Comparison of ENCODE assay signal across 1 cellular context in genomic region chr6:127515794-127516675, GRCh38.
TF ChIP-seq lines count a peak whose summit lies in the region.

No MANE protein-coding gene starts in this region.

TF ChIP-seq in HepG2, 621 proteins besides CTCF, POLR2A, EP300 and RAD21 (continued from another document and continues in another):
- TF ChIP-seq RNF219 (CRISPR knock-in tag; IDR thresholded peaks at IDR 0.05) (no peak), TAF15 (IDR thresholded peaks at IDR 0.05; ENCODE audit: low read depth, low read length, poor library complexity, severe bottlenecking) (no peak), SNRNP70 (IDR thresholded peaks at IDR 0.05; ENCODE audit: low read depth, low read length) (no peak), ZNF710 (CRISPR knock-in tag; IDR thresholded peaks at IDR 0.05; ENCODE audit: borderline replicate concordance) (no peak; the same call in 1 of the 2 replicates), ZBTB39 (CRISPR knock-in tag; IDR thresholded peaks at IDR 0.05) (0 out of 2 replicates have a peak, but pooled peaks have one; percentile 49), HHEX (CRISPR knock-in tag; IDR thresholded peaks at IDR 0.05) (no peak), ELK4 (CRISPR knock-in tag; IDR thresholded peaks at IDR 0.05; ENCODE audit: borderline replicate concordance) (no peak), MAFF (IDR thresholded peaks at IDR 0.05; ENCODE audit: low read depth, low read length) (no peak), PAXIP1 (CRISPR knock-in tag; conservative IDR thresholded peaks at IDR 0.05) (no peak), MED13 (CRISPR knock-in tag; IDR thresholded peaks at IDR 0.05) (no peak), RNF2 (conservative IDR thresholded peaks at IDR 0.05; ENCODE audit: low read depth) (no peak), ZSCAN20 (CRISPR knock-in tag; IDR thresholded peaks at IDR 0.05; ENCODE audit: borderline replicate concordance) (peak; percentile 92), HOXD1 (CRISPR knock-in tag; IDR thresholded peaks at IDR 0.05) (peak; percentile 62; the same call in 1 of the 2 replicates), SRF (IDR thresholded peaks at IDR 0.05; ENCODE audit: low read depth, low read length) (no peak), ZSCAN31 (CRISPR knock-in tag; IDR thresholded peaks at IDR 0.05; ENCODE audit: low read depth) (peak; percentile 82), ZNF441 (CRISPR knock-in tag; IDR thresholded peaks at IDR 0.05; ENCODE audit: borderline replicate concordance) (peak; percentile 93), ZMYM3 (CRISPR knock-in tag; IDR thresholded peaks at IDR 0.05) (no peak), E2F2 (CRISPR knock-in tag; IDR thresholded peaks at IDR 0.05; ENCODE audit: borderline replicate concordance) (no peak), ZKSCAN5 (CRISPR knock-in tag; IDR thresholded peaks at IDR 0.05) (no peak), HIVEP1 (CRISPR knock-in tag; IDR thresholded peaks at IDR 0.05) (peak; percentile 49; the same call in 1 of the 2 replicates), TCF12 (IDR thresholded peaks at IDR 0.05) (no peak), TCF12 (CRISPR knock-in tag; IDR thresholded peaks at IDR 0.05) (0 out of 2 replicates have a peak, but pooled peaks have one; percentile 29), ZNF781 (CRISPR knock-in tag; IDR thresholded peaks at IDR 0.05; ENCODE audit: borderline replicate concordance, not compliant biosample characterization) (peak; percentile 78), PLSCR1 (CRISPR knock-in tag; IDR thresholded peaks at IDR 0.05; ENCODE audit: borderline replicate concordance) (no peak), ZNF749 (CRISPR knock-in tag; IDR thresholded peaks at IDR 0.05; ENCODE audit: borderline replicate concordance) (no peak), ETV6 (CRISPR knock-in tag; conservative IDR thresholded peaks at IDR 0.05) (peak; percentile 92; the same call in 1 of the 2 replicates), ZNF292 (CRISPR knock-in tag; IDR thresholded peaks at IDR 0.05; ENCODE audit: borderline replicate concordance, low read depth) (no peak), BORCS8-MEF2B (CRISPR knock-in tag; IDR thresholded peaks at IDR 0.05) (peak; percentile 95), BCLAF1 (IDR thresholded peaks at IDR 0.05) (no peak), YEATS4 (CRISPR knock-in tag; IDR thresholded peaks at IDR 0.05; ENCODE audit: borderline replicate concordance) (peak; percentile 33; the same call in 1 of the 2 replicates), AHR (CRISPR knock-in tag; IDR thresholded peaks at IDR 0.05) (no peak), ZNF331 (CRISPR knock-in tag; IDR thresholded peaks at IDR 0.05) (peak; percentile 79; the same call in 1 of the 2 replicates), TARDBP (CRISPR knock-in tag; IDR thresholded peaks at IDR 0.05) (no peak), ATM (IDR thresholded peaks at IDR 0.05; ENCODE audit: borderline replicate concordance) (no peak), ZBTB10 (CRISPR knock-in tag; IDR thresholded peaks at IDR 0.05; ENCODE audit: borderline replicate concordance) (no peak), NFKBIZ (CRISPR knock-in tag; IDR thresholded peaks at IDR 0.05) (no peak), ZNF44 (CRISPR knock-in tag; IDR thresholded peaks at IDR 0.05) (no peak), ZNF850 (CRISPR knock-in tag; conservative IDR thresholded peaks at IDR 0.05) (no peak), ZNF556 (CRISPR knock-in tag; IDR thresholded peaks at IDR 0.05; ENCODE audit: borderline replicate concordance) (peak; percentile 56; the same call in 1 of the 2 replicates), ZSCAN30 (CRISPR knock-in tag; IDR thresholded peaks at IDR 0.05) (no peak), TEAD2 (CRISPR knock-in tag; IDR thresholded peaks at IDR 0.05) (no peak), CBFB (CRISPR knock-in tag; IDR thresholded peaks at IDR 0.05) (0 out of 2 replicates have a peak, but pooled peaks have one; percentile 40), ZNF430 (CRISPR knock-in tag; IDR thresholded peaks at IDR 0.05) (peak; percentile 77; the same call in 1 of the 2 replicates), CHD2 (IDR thresholded peaks at IDR 0.05; ENCODE audit: low read depth, low read length) (no peak)
